8 cellular contexts compared by ENCODE assay signal in the genomic region with DNA sequence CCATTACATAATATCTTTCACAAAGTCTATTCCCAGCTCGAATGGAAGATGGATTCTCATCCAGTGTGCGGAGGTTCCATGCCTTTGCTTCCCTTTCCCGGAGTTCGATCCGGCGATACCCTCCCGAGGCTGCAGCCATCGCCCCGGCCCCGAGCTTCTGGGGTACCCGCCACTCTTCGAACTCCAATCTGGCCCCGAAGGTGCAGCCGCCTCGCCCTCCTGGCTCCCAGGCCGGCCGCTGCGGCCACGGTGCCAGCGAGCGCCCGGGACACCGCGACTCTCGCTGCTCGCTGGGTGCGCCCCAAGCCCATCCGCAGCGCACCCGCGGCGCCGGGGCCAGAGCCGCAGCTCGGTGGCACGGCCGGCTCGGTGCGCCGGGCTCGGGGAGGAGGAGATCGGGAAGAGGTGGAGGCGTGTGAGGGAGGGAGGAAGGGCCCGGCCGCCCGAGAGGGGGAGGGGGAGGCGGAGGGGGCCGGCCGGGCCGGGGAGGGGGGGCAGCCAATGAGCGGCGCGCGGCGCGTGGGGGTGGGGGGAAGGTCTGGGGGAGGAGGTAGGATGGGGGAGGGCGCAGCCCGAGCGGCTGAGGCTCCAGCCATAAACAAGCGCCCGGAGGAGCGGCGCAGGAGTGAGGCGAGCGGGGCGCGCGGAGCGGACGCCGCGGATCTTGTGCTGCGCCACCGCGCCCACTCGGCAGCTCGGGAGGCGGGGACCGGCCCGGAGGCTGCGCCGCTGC. TPM values are rescaled to one million over a fixed set of nuclear protein-coding genes. Genes with fewer than 3 reads are reported as not detected.
A peak's percentile ranks its signal among the peaks of the same experiment; 100 is the strongest.
DNase-seq lines count a peak whose midpoint lies in the region; ATAC-seq and TF ChIP-seq lines count a peak whose summit lies in the region.

A gene with protein sequence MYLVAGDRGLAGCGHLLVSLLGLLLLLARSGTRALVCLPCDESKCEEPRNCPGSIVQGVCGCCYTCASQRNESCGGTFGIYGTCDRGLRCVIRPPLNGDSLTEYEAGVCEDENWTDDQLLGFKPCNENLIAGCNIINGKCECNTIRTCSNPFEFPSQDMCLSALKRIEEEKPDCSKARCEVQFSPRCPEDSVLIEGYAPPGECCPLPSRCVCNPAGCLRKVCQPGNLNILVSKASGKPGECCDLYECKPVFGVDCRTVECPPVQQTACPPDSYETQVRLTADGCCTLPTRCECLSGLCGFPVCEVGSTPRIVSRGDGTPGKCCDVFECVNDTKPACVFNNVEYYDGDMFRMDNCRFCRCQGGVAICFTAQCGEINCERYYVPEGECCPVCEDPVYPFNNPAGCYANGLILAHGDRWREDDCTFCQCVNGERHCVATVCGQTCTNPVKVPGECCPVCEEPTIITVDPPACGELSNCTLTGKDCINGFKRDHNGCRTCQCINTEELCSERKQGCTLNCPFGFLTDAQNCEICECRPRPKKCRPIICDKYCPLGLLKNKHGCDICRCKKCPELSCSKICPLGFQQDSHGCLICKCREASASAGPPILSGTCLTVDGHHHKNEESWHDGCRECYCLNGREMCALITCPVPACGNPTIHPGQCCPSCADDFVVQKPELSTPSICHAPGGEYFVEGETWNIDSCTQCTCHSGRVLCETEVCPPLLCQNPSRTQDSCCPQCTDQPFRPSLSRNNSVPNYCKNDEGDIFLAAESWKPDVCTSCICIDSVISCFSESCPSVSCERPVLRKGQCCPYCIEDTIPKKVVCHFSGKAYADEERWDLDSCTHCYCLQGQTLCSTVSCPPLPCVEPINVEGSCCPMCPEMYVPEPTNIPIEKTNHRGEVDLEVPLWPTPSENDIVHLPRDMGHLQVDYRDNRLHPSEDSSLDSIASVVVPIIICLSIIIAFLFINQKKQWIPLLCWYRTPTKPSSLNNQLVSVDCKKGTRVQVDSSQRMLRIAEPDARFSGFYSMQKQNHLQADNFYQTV (plus strand): TSS at position 622 of the 733 bp plus-strand sequence. CDS start 515 bp downstream, outside the sequence.

- H3K36me3 Mint-ChIP-seq in activated T-cell treated with anti-CD3 and anti-CD28 coated beads, Interleukin-2, amount 50 U/mL, for 24 hours (ENCODE audit: low read depth): peaks cover 4% of the 10 kb centered on the region
- peaks cover 5% of the 10 kb centered on the region for H3K36me3 Mint-ChIP-seq in stimulated activated effector memory CD8-positive, alpha-beta T cell treated with anti-CD3 and anti-CD28 coated beads, Interleukin-12 subunit alpha, Interleukin-12 subunit beta, amount 100 ng/mL, for 72 hours

- peak within 1 kb of the TSS; percentile 78 for H3K4me3 Mint-ChIP-seq in activated T-cell treated with anti-CD3 and anti-CD28 coated beads, Interleukin-2, amount 50 U/mL, for 24 hours
- H3K4me3 Mint-ChIP-seq in stimulated activated effector memory CD8-positive, alpha-beta T cell treated with anti-CD3 and anti-CD28 coated beads, Interleukin-12 subunit alpha, Interleukin-12 subunit beta, amount 100 ng/mL, for 72 hours: peak within 1 kb of the TSS; percentile 93

- peaks cover 40% of the 10 kb centered on the region for H3K4me1 Mint-ChIP-seq in activated T-cell treated with anti-CD3 and anti-CD28 coated beads, Interleukin-2, amount 50 U/mL, for 24 hours (ENCODE audit: low read depth)
- peaks cover 59% of the 10 kb centered on the region for H3K4me1 Mint-ChIP-seq in stimulated activated effector memory CD8-positive, alpha-beta T cell treated with anti-CD3 and anti-CD28 coated beads, Interleukin-12 subunit alpha, Interleukin-12 subunit beta, amount 100 ng/mL, for 72 hours

- TF ChIP-seq POLR2A in erythroblast (IDR thresholded peaks at IDR 0.05; ENCODE audit: low read length): no peak

- peak within 1 kb of the TSS; percentile 37 for H3K4me3 ChIP-seq in mononuclear cell (ENCODE audit: low read length)

- H3K9me3 ChIP-seq in mononuclear cell (ENCODE audit: low read depth, low read length): no peaks in the 10 kb centered on the region

- peak within 1 kb of the TSS; percentile 53 for H3K27ac Mint-ChIP-seq in activated T-cell treated with anti-CD3 and anti-CD28 coated beads, Interleukin-2, amount 50 U/mL, for 24 hours
- no peak within 1 kb of the TSS for H3K27ac Mint-ChIP-seq in stimulated activated effector memory CD8-positive, alpha-beta T cell treated with anti-CD3 and anti-CD28 coated beads, Interleukin-12 subunit alpha, Interleukin-12 subunit beta, amount 100 ng/mL, for 72 hours

- H3K27me3 ChIP-seq in mononuclear cell (ENCODE audit: insufficient read depth, low read length): peaks cover 34% of the 10 kb centered on the region

- DNase-seq in NCI-H2029 (lab: John Stamatoyannopoulos, UW) (peak; percentile 72), NCI-H2029 treated with DMSO at 0.1 percent for 48 hours (lab: John Stamatoyannopoulos, UW) (no peak), NCI-H526 treated with DMSO at 0.1 percent for 48 hours (lab: John Stamatoyannopoulos, UW) (peak; percentile 72), erythroblast (lab: John Stamatoyannopoulos, UW) (peak; percentile 83 to 85)
- peak; percentile 76 for DNase-seq in activated T-cell treated with anti-CD3 and anti-CD28 coated beads, Interleukin-2, amount 50 U/mL, for 24 hours
- DNase-seq in stimulated activated effector memory CD8-positive, alpha-beta T cell treated with anti-CD3 and anti-CD28 coated beads, Interleukin-12 subunit alpha, Interleukin-12 subunit beta, amount 100 ng/mL, for 72 hours (ENCODE audit: low spot score in 2 of 2): peak in 1 of 2 donors; percentile 55

- peak; percentile 43 for ATAC-seq in HG02852 (IDR thresholded peaks at IDR 0.05; ENCODE audit: unreplicated experiment)
- ATAC-seq in stimulated activated effector memory CD8-positive, alpha-beta T cell treated with anti-CD3 and anti-CD28 coated beads, Interleukin-12 subunit alpha, Interleukin-12 subunit beta, amount 100 ng/mL, for 72 hours: peak; percentile 75

- H3K9me3 Mint-ChIP-seq in activated T-cell treated with anti-CD3 and anti-CD28 coated beads, Interleukin-2, amount 50 U/mL, for 24 hours: no peaks in the 10 kb centered on the region
- H3K9me3 Mint-ChIP-seq in stimulated activated effector memory CD8-positive, alpha-beta T cell treated with anti-CD3 and anti-CD28 coated beads, Interleukin-12 subunit alpha, Interleukin-12 subunit beta, amount 100 ng/mL, for 72 hours: no peaks in the 10 kb centered on the region

- peaks cover 51% of the 10 kb centered on the region for H3K4me1 ChIP-seq in mononuclear cell (ENCODE audit: insufficient read depth, low read length)

- peaks cover 44% of the 10 kb centered on the region for H3K27me3 Mint-ChIP-seq in activated T-cell treated with anti-CD3 and anti-CD28 coated beads, Interleukin-2, amount 50 U/mL, for 24 hours

RNA-seq across cellular contexts. Expression of the gene that starts here (rescaled TPM):
- 2.7 TPM for total RNA-seq in mononuclear cell
